24 cellular contexts compared by ENCODE assay signal in the genomic region with DNA sequence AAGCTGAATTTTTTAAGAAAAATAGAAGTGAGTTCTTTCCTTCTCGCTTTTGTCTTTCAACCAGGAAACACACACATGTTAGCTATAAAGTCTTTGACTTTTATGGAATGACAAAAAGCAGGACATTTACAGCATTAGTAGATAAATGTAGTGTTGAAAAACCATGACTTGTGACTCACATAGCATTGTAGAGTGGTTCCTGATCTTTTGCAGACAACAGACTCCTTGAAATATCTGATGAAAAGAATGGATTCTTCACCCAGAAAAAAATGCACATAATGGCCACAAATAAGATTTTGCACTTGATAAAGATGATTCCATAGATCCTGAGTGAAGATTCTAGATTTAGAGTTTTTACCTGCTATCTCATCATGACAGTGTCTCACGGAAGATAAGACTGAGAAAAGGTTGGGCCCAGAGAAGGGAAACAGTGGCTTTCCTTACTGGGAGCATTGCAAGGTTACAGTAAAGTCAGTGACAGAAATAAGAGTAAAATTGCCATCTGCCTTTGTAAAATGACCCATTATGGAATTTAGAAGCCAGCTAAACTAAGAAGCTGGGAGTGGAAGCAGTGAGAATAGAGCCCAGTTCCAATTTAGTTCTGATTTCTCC. TPM values are rescaled to one million over a fixed set of nuclear protein-coding genes. Genes with fewer than 3 reads are reported as not detected.
DNase-seq lines count a peak whose midpoint lies in the region; ATAC-seq and TF ChIP-seq lines count a peak whose summit lies in the region.
"Had no signal": no experiment of that assay in that cellular context is flagged by ENCODE, and none has a peak within 500 bp of the region (broad histone marks: within the 10 kb centered on the region; RNA-seq: fewer than 3 reads in every experiment).

No MANE protein-coding gene starts in this region.

- H3K4me3 ChIP-seq in SJSA1: no peak overlapping the region
- no peak overlapping the region for H3K4me3 ChIP-seq in fibroblast of mammary gland (ENCODE audit: control insufficient read depth, low read depth, low read length)
- H3K4me3 ChIP-seq in skeletal muscle cell (ENCODE audit: low read depth, low read length): no peak overlapping the region
- H3K4me3 ChIP-seq in aorta (ENCODE audit: low read length in 2 of 2): no peak overlapping the region
- H3K4me3 ChIP-seq: transverse colon had no signal

- 82 to 92% methylated on average over 2 of the region's 2 CpGs for WGBS in aorta, 2 donors

- intact Hi-C loops in aorta (cut with DNase I): no loop called here

- ATAC-seq in HG03378 (IDR thresholded peaks at IDR 0.05; ENCODE audit: unreplicated experiment): no peak
- ATAC-seq in aorta (ENCODE audit: low FRiP score): no peak
- ATAC-seq: natural killer cell treated with Interleukin-12 subunit alpha and Interleukin-12 subunit beta and Interleukin-15 and Interleukin-18, amount 100 ng/mL, for 72 hours; stimulated activated naive CD8-positive, alpha-beta T cell treated with anti-CD3 and anti-CD28 coated beads, Interleukin-15, amount 100 ng/mL, for 72 hours; T-helper 17 cell had no signal

- no peaks in the 10 kb centered on the region for H3K27me3 ChIP-seq in SJSA1 (replicated peaks)
- no peaks in the 10 kb centered on the region for H3K27me3 ChIP-seq in aorta (ENCODE audit: control insufficient read depth in 1 of 2, insufficient read depth in 2 of 2, low read length in 1 of 2)
- H3K27me3 ChIP-seq: BLaER1, transverse colon had no signal

- H3K27ac ChIP-seq in SJSA1 (peak overlapping the region; percentile 63), aorta (ENCODE audit: low read depth in 1 of 2, low read length in 2 of 2) (no peak overlapping the region)
- H3K27ac ChIP-seq: BLaER1, parathyroid adenoma, transverse colon had no signal

- DNase-seq in GM03348 (ENCODE audit: low spot score) (peak; percentile 36), SJSA1 (ENCODE audit: low read depth in 1 of 2, low spot score in 2 of 2) (peak in 1 of 2 experiments; percentile 37), fibroblast of mammary gland (ENCODE audit: low read depth) (peak; percentile 12), skeletal muscle cell (ENCODE audit: low read depth) (peak; percentile 17), aorta (no peak), NCI-H2227 (lab: John Stamatoyannopoulos, UW; ENCODE audit: unreplicated experiment) (no peak)
- DNase-seq: activated CD8-positive, alpha-beta memory T cell treated with anti-CD3 and anti-CD28 coated beads, Interleukin-2, amount 50 U/mL, for 4 hours; activated effector memory CD4-positive, alpha-beta T cell treated with Interleukin-2 at 50 U/mL for 16 hours; kidney glomerular epithelial cell; MM.1S; NCI-H146; NCI-H226; stimulated activated CD4-positive, alpha-beta T cell treated with anti-CD3 and anti-CD28 coated beads, Interleukin-2, amount 100 ng/mL, for 24 hours; stimulated activated naive CD8-positive, alpha-beta T cell treated with anti-CD3 and anti-CD28 coated beads, Interleukin-15, amount 100 ng/mL, for 72 hours; T-helper 17 cell; transverse colon had no signal

- H3K9me3 ChIP-seq in SJSA1 (replicated peaks): no peaks in the 10 kb centered on the region
- H3K9me3 ChIP-seq in aorta (ENCODE audit: control insufficient read depth, low read length): no peaks in the 10 kb centered on the region
- H3K9me3 ChIP-seq: transverse colon had no signal

- H3K4me1 ChIP-seq in SJSA1 (replicated peaks): peaks cover 28% of the 10 kb centered on the region
- no peaks in the 10 kb centered on the region for H3K4me1 ChIP-seq in aorta (ENCODE audit: control insufficient read depth in 1 of 2, insufficient read depth in 2 of 2, low read length in 2 of 2)
- H3K4me1 ChIP-seq: BLaER1, parathyroid adenoma, transverse colon had no signal

- H3K36me3 ChIP-seq in SJSA1 (peaks cover 65% of the 10 kb centered on the region), aorta (ENCODE audit: control insufficient read depth in 1 of 2, insufficient read depth in 2 of 2, low read length in 1 of 2) (peaks cover 6 to 20% of the 10 kb centered on the region in 2 donors)

- TF ChIP-seq CTCF in fibroblast of mammary gland (conservative IDR thresholded peaks at IDR 0.05; ENCODE audit: control insufficient read depth, insufficient read depth, low read depth, low read length): no peak

RNA-seq across cellular contexts. Expression of gene SMARCAL1, which starts 14.0 kb away (rescaled TPM):
- 4.8 and 9.9 TPM in 2 replicates for total RNA-seq in SJSA1 (2014; rRNA removed; shearing (Covaris generic))
- 10 to 100 TPM; 13.9 to 29.8 TPM for total RNA-seq in aorta
- polyA plus RNA-seq in aorta: 10 to 100 TPM in 1 of 2 donors, 1 to 10 TPM in 1; 9.4 to 10.9 TPM

RNA-seq across cellular contexts. Expression of gene MARCHF4, which starts 54.0 kb away (rescaled TPM):
- 2.5 and 4.3 TPM in 2 replicates for total RNA-seq in SJSA1 (2014; rRNA removed; shearing (Covaris generic))
- total RNA-seq in aorta: under 1 TPM in 1 of 2 donors, not detected in 1; 0.13 TPM
- not detected for polyA plus RNA-seq in aorta
- total RNA-seq: cardiac septum; mesenteric fat pad; natural killer cell treated with Interleukin-12 subunit alpha and Interleukin-12 subunit beta and Interleukin-15 and Interleukin-18, amount 100 ng/mL, for 72 hours; skeletal muscle tissue; T-helper 17 cell had no signal
- polyA plus RNA-seq: IgD-negative memory B cell had no signal

Comparison
In these comparisons a context has a peak if more than half of its experiments do, and no peak if none do; other contexts are left out.
1. DNase-seq: peak in GM03348 (single experiment), fibroblast of mammary gland (single experiment) and skeletal muscle cell (single experiment); none in aorta (0 of 2) and NCI-H2227 (single experiment).